8 cellular contexts compared by ENCODE assay signal in the genomic region with DNA sequence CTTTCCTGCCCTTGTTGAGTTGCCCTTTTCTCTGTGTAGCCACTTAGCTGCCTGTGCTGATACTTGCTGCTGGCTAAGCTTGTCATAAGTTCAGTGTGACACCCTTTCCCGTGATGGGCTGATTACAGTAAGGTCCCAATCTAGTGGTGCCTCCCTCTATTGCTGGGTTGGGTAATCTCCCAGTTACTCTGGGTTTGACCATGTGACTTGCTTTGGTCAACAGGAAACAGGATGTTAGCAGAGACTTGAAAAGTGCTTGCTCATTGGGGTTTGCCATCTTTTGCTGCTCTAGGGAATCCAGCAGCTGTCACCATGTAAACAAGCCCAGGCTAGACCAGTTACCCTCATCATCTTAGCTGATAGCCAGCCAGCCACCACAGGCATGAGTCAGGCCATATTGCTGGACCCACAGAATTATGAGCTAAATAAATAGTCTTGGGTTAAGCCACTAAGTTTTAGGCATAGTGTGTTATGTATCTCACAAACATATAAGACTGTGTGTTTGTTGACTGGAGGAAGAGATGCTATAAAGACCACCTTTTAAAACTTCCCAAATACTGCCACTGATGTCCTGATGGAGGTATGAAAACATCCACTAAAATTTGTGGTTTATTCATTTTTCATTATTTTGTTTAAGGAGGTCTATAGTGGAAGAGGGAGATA. TPM values are rescaled to one million over a fixed set of nuclear protein-coding genes. Genes with fewer than 3 reads are reported as not detected.
DNase-seq lines count a peak whose midpoint lies in the region; ATAC-seq, FAIRE-seq and TF ChIP-seq lines count a peak whose summit lies in the region.

No MANE protein-coding gene starts in this region.

- peaks cover 5% of the 10 kb centered on the region for H3K36me3 Mint-ChIP-seq in activated CD4-positive, alpha-beta T cell treated with anti-CD3 and anti-CD28 coated beads, Interleukin-2, amount 10 ng/mL, durations not matched to agents 7 days and 5 days (ENCODE audit: low read depth)

- peaks cover 12% of the 10 kb centered on the region for H3K9me3 Mint-ChIP-seq in activated CD4-positive, alpha-beta T cell treated with anti-CD3 and anti-CD28 coated beads, Interleukin-2, amount 10 ng/mL, durations not matched to agents 7 days and 5 days

- no peak overlapping the region for H3K4me3 Mint-ChIP-seq in activated CD4-positive, alpha-beta T cell treated with anti-CD3 and anti-CD28 coated beads, Interleukin-2, amount 10 ng/mL, durations not matched to agents 7 days and 5 days

- CTCF ChIA-PET in activated CD4-positive, alpha-beta T cell treated with anti-CD3 and anti-CD28 coated beads, Interleukin-2, amount 10 ng/mL, durations not matched to agents 7 days and 5 days (lab: Charles Lee), result interaction anchor here (2.0 kb wide), 1 partner anchor 27 kb away, joined by 10 read pairs; no protein-coding TSS in a partner anchor

- H3K4me3 ChIP-seq in RWPE2 (ENCODE audit: severe bottlenecking), result no peak overlapping the region

- H3K27ac Mint-ChIP-seq in activated CD4-positive, alpha-beta T cell treated with anti-CD3 and anti-CD28 coated beads, Interleukin-2, amount 10 ng/mL, durations not matched to agents 7 days and 5 days, result peak overlapping the region; percentile 61

- H3K27ac ChIP-seq in RWPE2 (ENCODE audit: poor library complexity, severe bottlenecking), result peak overlapping the region; percentile 53
- H3K27ac ChIP-seq in substantia nigra (ENCODE audit: low read depth, low read length, poor library complexity, severe bottlenecking), result no peak overlapping the region

- no peaks in the 10 kb centered on the region for H3K27me3 ChIP-seq in RWPE2 (ENCODE audit: insufficient read depth, poor library complexity, severe bottlenecking)

- H3K9me3 ChIP-seq in RWPE2 (ENCODE audit: severe bottlenecking), result peaks cover 3% of the 10 kb centered on the region

- H3K4me1 Mint-ChIP-seq in activated CD4-positive, alpha-beta T cell treated with anti-CD3 and anti-CD28 coated beads, Interleukin-2, amount 10 ng/mL, durations not matched to agents 7 days and 5 days, result peaks cover 11% of the 10 kb centered on the region

- H3K4me1 ChIP-seq in RWPE2 (ENCODE audit: insufficient read depth, poor library complexity, severe bottlenecking), result peaks cover 10% of the 10 kb centered on the region

- FAIRE-seq in urothelium cell line (lab: Jason Lieb, UNC), result no peak

- no peak for TF ChIP-seq CTCF in RWPE2 (IDR thresholded peaks at IDR 0.05; ENCODE audit: poor library complexity, severe bottlenecking)

- peak; percentile 40 for DNase-seq in activated CD4-positive, alpha-beta T cell treated with anti-CD3 and anti-CD28 coated beads, Interleukin-2, amount 10 ng/mL, durations not matched to agents 7 days and 5 days
- no peak for DNase-seq in activated CD4-positive, alpha-beta T cell treated with anti-CD3 and anti-CD28 coated beads for 1 hour
- DNase-seq in RWPE2 (ENCODE audit: low spot score) (no peak), fibroblast of peridontal ligament (ENCODE audit: extremely low read depth) (peak; percentile 93), urothelium cell line (ENCODE audit: low spot score) (peak; percentile 44), substantia nigra (lab: John Stamatoyannopoulos, UW) (no peak)

- no peaks in the 10 kb centered on the region for H3K36me3 ChIP-seq in RWPE2 (ENCODE audit: low read depth)

- peaks cover 17% of the 10 kb centered on the region for H3K27me3 Mint-ChIP-seq in activated CD4-positive, alpha-beta T cell treated with anti-CD3 and anti-CD28 coated beads, Interleukin-2, amount 10 ng/mL, durations not matched to agents 7 days and 5 days

- POLR2A ChIA-PET in activated CD4-positive, alpha-beta T cell treated with anti-CD3 and anti-CD28 coated beads, Interleukin-2, amount 10 ng/mL, durations not matched to agents 7 days and 5 days (lab: Charles Lee), result interaction anchor here (0.7 kb wide), 1 partner anchor 94 kb away, joined by 4 read pairs; no protein-coding TSS in a partner anchor

- ATAC-seq in HG03196 (IDR thresholded peaks at IDR 0.05; ENCODE audit: unreplicated experiment), result peak; percentile 71
- peak; percentile 94 for ATAC-seq in RWPE2 (ENCODE audit: low read depth)
- ATAC-seq in GM18870 (IDR thresholded peaks at IDR 0.05; ENCODE audit: unreplicated experiment), result no peak

RNA-seq across cellular contexts. Expression of a gene that starts 4.0 kb away (rescaled TPM):
- total RNA-seq in activated CD4-positive, alpha-beta T cell treated with anti-CD3 and anti-CD28 coated beads, Interleukin-2, amount 10 ng/mL, durations not matched to agents 7 days and 5 days, result not detected

Comparison
In these comparisons a context has a peak if more than half of its experiments do, and no peak if none do; other contexts are left out.
1. DNase-seq: peak in activated CD4-positive, alpha-beta T cell treated with anti-CD3 and anti-CD28 coated beads, Interleukin-2, amount 10 ng/mL, durations not matched to agents 7 days and 5 days (single experiment), fibroblast of peridontal ligament (single experiment) and urothelium cell line (single experiment); none in activated CD4-positive, alpha-beta T cell treated with anti-CD3 and anti-CD28 coated beads for 1 hour (single experiment), RWPE2 (single experiment) and substantia nigra (0 of 49).